ENCODE assay signal across 10 cellular contexts in the genomic region with DNA sequence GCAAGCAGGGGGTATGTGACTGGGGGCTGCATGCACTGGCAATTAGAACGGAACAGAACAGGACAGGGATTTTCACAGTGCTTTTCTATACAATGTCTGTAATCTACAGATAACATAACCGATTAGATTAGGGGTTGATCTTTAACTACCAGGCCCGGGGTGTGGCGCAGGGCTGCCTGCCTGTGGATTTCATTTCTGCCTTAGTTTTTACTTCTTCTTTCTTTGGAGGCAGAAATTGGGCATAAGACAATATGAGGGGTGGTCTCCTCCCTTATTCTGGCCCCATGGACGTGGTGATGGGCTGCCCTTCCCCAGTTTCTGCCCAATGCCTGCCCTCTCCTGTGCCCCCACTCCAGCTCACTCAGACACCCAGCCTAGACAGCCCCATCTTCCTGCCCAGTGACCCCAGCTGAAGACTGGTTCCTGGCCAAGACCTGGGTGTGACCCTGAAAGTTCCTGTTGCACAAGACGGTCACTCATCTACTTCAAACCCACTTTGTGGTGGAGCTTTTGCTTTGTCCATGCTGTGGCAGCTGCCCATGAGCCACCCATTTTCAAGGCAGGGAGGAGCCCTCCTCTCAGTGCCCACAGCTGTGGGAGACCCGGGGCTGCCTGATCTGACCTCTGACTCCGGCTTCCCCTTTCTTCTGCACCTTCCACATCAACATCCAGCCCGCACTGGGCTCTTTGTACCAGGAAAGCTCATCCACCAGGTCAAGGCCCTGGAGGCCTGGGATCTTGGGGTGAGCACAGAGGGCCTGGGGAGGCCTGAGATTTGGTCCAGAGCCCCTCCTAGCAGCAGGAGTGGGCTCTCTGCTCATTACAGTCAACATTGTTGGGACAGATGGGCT. TPM values are rescaled to one million over a fixed set of nuclear protein-coding genes. Genes with fewer than 3 reads are reported as not detected.
DNase-seq lines count a peak whose midpoint lies in the region; ATAC-seq and TF ChIP-seq lines count a peak whose summit lies in the region.
"Had no signal": no experiment of that assay in that cellular context is flagged by ENCODE, and none has a peak within 500 bp of the region (broad histone marks: within the 10 kb centered on the region; RNA-seq: fewer than 3 reads in every experiment).

No MANE protein-coding gene starts in this region.

- in situ Hi-C loops in gastrocnemius medialis (cut with MboI; ENCODE audit: low sequenced_read_pairs in 4 of 4), result no loop called here

- DNase-seq in NOMO-1 (lab: John Stamatoyannopoulos, UW; ENCODE audit: unreplicated experiment in 2 of 2) (peak; percentile 41 to 72), heart right ventricle (peak in 1 of 2 donors; percentile 35), gastrocnemius medialis (peak; percentile 17 to 50), EL (no peak), NCI-H1930 (lab: John Stamatoyannopoulos, UW) (no peak)
- DNase-seq in activated naive CD4-positive, alpha-beta T cell treated with anti-CD3 and anti-CD28 coated beads, Interleukin-2, amount 50 U/mL, for 72 hours (ENCODE audit: low spot score in 2 of 2), result no peak
- DNase-seq: NCI-H2227 treated with DMSO at 0.1 percent for 48 hours, WERI-Rb-1 had no signal

- WGBS in heart right ventricle, 2 donors, result 74 to 76% methylated on average over 9 of the region's 9 CpGs

- no peak overlapping the region for H3K27ac Mint-ChIP-seq in activated naive CD4-positive, alpha-beta T cell treated with anti-CD3 and anti-CD28 coated beads, Interleukin-2, amount 50 U/mL, for 72 hours

- H3K9me3 Mint-ChIP-seq in activated naive CD4-positive, alpha-beta T cell treated with anti-CD3 and anti-CD28 coated beads, Interleukin-2, amount 50 U/mL, for 72 hours, result no peaks in the 10 kb centered on the region
- H3K9me3 Mint-ChIP-seq: neural crest cell had no signal

- TF ChIP-seq CTCF in heart right ventricle (IDR thresholded peaks at IDR 0.05) (no peak), gastrocnemius medialis (IDR thresholded peaks at IDR 0.05 in 4 of 5, conservative IDR thresholded peaks at IDR 0.05 in 1 of 5) (no peak)

- H3K27ac ChIP-seq in heart right ventricle (peak overlapping the region in 1 of 10 donors; percentile 14), gastrocnemius medialis (no peak overlapping the region)
- H3K27ac ChIP-seq: RWPE1, WERI-Rb-1 had no signal

- no peaks in the 10 kb centered on the region for H3K36me3 ChIP-seq in heart right ventricle
- H3K36me3 ChIP-seq in gastrocnemius medialis, result no peaks in the 10 kb centered on the region
- H3K36me3 ChIP-seq: WERI-Rb-1 had no signal

- intact Hi-C loops in heart right ventricle (cut with DNase I), result no loop called here
- intact Hi-C loops in gastrocnemius medialis (cut with DNase I; ENCODE audit: low total_unique reads), result no loop called here

- no peaks in the 10 kb centered on the region for H3K36me3 Mint-ChIP-seq in activated naive CD4-positive, alpha-beta T cell treated with anti-CD3 and anti-CD28 coated beads, Interleukin-2, amount 50 U/mL, for 72 hours

- ATAC-seq in heart right ventricle (peak in 6 of 8 donors; percentile 18 to 62 (median 34)), gastrocnemius medialis (peak in 1 of 2 donors; percentile 21)
- ATAC-seq in activated naive CD4-positive, alpha-beta T cell treated with anti-CD3 and anti-CD28 coated beads, Interleukin-2, amount 50 U/mL, for 72 hours, result no peak

- H3K4me3 ChIP-seq in heart right ventricle (no peak overlapping the region), gastrocnemius medialis (no peak overlapping the region)

- H3K9me3 ChIP-seq in heart right ventricle, result no peaks in the 10 kb centered on the region
- no peaks in the 10 kb centered on the region for H3K9me3 ChIP-seq in gastrocnemius medialis

- H3K27me3 ChIP-seq in heart right ventricle (peaks cover 2 to 59% (median 48%) of the 10 kb centered on the region in 7 donors), gastrocnemius medialis (peaks cover 28 to 38% (median 33%) of the 10 kb centered on the region in 3 donors)

- H3K4me1 ChIP-seq in heart right ventricle (peaks cover 0 to 36% (median 18%) of the 10 kb centered on the region in 9 donors), gastrocnemius medialis (peaks cover 0 to 18% of the 10 kb centered on the region in 2 donors)

- no peak for TF ChIP-seq POLR2A in gastrocnemius medialis (IDR thresholded peaks at IDR 0.05)

RNA-seq across cellular contexts. Expression of a gene that starts 18.6 kb away (rescaled TPM):
- total RNA-seq in heart right ventricle (not detected), gastrocnemius medialis (not detected)
- polyA plus RNA-seq in heart right ventricle, result not detected
- 1 to 10 TPM; 1.5 to 3.2 TPM for total RNA-seq in activated naive CD4-positive, alpha-beta T cell treated with anti-CD3 and anti-CD28 coated beads, Interleukin-2, amount 50 U/mL, for 72 hours
- total RNA-seq: neural crest cell had no signal

RNA-seq across cellular contexts. Expression of a gene that starts 30.1 kb away (rescaled TPM):
- under 1 TPM in 4 of 10 donors, not detected in 6; 0.10 to 0.76 (median 0.15) TPM for total RNA-seq in heart right ventricle
- 1 to 10 TPM in 1 of 2 donors, under 1 TPM in 1; 0.37 to 1.3 TPM for polyA plus RNA-seq in heart right ventricle
- 1 to 10 TPM in 1 of 4 donors, under 1 TPM in 3; 0.15 to 1.0 (median 0.69) TPM for total RNA-seq in gastrocnemius medialis
- not detected for total RNA-seq in activated naive CD4-positive, alpha-beta T cell treated with anti-CD3 and anti-CD28 coated beads, Interleukin-2, amount 50 U/mL, for 72 hours
- total RNA-seq: neural crest cell had no signal

RNA-seq across cellular contexts. Expression of a gene that starts 49.4 kb away (rescaled TPM):
- not detected for total RNA-seq in heart right ventricle
- polyA plus RNA-seq in heart right ventricle, result under 1 TPM in 1 of 2 donors, not detected in 1; 0.09 TPM
- not detected for total RNA-seq in gastrocnemius medialis
- under 1 TPM in 1 of 2 donors, not detected in 1; 0.23 TPM for total RNA-seq in activated naive CD4-positive, alpha-beta T cell treated with anti-CD3 and anti-CD28 coated beads, Interleukin-2, amount 50 U/mL, for 72 hours
- total RNA-seq: neural crest cell had no signal

RNA-seq across cellular contexts. Expression of a gene that starts 54.9 kb away (rescaled TPM):
- under 1 TPM in 5 of 10 donors, not detected in 5; 0.17 to 0.52 (median 0.38) TPM for total RNA-seq in heart right ventricle
- 1 to 10 TPM in 1 of 2 donors, under 1 TPM in 1; 0.91 to 1.5 TPM for polyA plus RNA-seq in heart right ventricle
- not detected for total RNA-seq in gastrocnemius medialis
- total RNA-seq in activated naive CD4-positive, alpha-beta T cell treated with anti-CD3 and anti-CD28 coated beads, Interleukin-2, amount 50 U/mL, for 72 hours, result 10 to 100 TPM in 1 of 2 donors, 1 to 10 TPM in 1; 7.5 to 10.7 TPM

Comparison
In these comparisons a context has a peak if more than half of its experiments do, and no peak if none do; other contexts are left out.
1. DNase-seq: peak in NOMO-1 (2 of 2) and gastrocnemius medialis (2 of 2); none in EL (single experiment), activated naive CD4-positive, alpha-beta T cell treated with anti-CD3 and anti-CD28 coated beads, Interleukin-2, amount 50 U/mL, for 72 hours (0 of 2) and NCI-H1930 (0 of 2).
2. ATAC-seq: peak in heart right ventricle (6 of 8); none in activated naive CD4-positive, alpha-beta T cell treated with anti-CD3 and anti-CD28 coated beads, Interleukin-2, amount 50 U/mL, for 72 hours (0 of 2).